16 cellular contexts compared by ENCODE assay signal in genomic region chr5:143155445-143155844, GRCh38.
A peak's percentile ranks its signal among the peaks of the same experiment; 100 is the strongest.
DNase-seq lines count a peak whose midpoint lies in the region; ATAC-seq, FAIRE-seq and TF ChIP-seq lines count a peak whose summit lies in the region.
"Had no signal": no experiment of that assay in that cellular context is flagged by ENCODE, and none has a peak within 500 bp of the region (broad histone marks: within the 10 kb centered on the region; RNA-seq: fewer than 3 reads in every experiment).

No MANE protein-coding gene starts in this region.

- no peak for DNase-seq in HFF-Myc (ENCODE audit: extremely low read depth, low read depth)
- DNase-seq in brain microvascular endothelial cell = no peak
- no peak for DNase-seq in lung (ENCODE audit: low spot score)
- DNase-seq in thoracic aorta (ENCODE audit: low spot score) = no peak
- no peak for DNase-seq in GM12892 (ENCODE audit: insufficient read length)
- DNase-seq in head of caudate nucleus = no peak
- DNase-seq: activated CD4-positive, alpha-beta T cell treated with anti-CD3 and anti-CD28 coated beads, Interleukin-2, amount 50 U/mL, for 48 hours; CD8-positive, alpha-beta memory T cell; NCI-H2029 treated with DMSO at 0.1 percent for 48 hours; NCI-H748 treated with DMSO at 0.1 percent for 48 hours; posterior cingulate gyrus; SIG-M5 had no signal

- TF ChIP-seq POLR2A in GM12892 (IDR thresholded peaks at IDR 0.05; ENCODE audit: low read depth, low read length) = no peak

- H3K27ac ChIP-seq in brain microvascular endothelial cell (peak overlapping the region; percentile 22), lung (ENCODE audit: low read depth in 1 of 2, low read length in 1 of 2) (peak overlapping the region; percentile 21 to 63), thoracic aorta (peak overlapping the region; percentile 59 to 76)

- TF ChIP-seq CTCF in HFF-Myc (IDR thresholded peaks at IDR 0.05; ENCODE audit: low read depth, low read length, missing control alignments) (peak; percentile 19), brain microvascular endothelial cell (IDR thresholded peaks at IDR 0.05; ENCODE audit: low read depth, low read length, missing control alignments) (no peak), lung (IDR thresholded peaks at IDR 0.05; ENCODE audit: control extremely low read depth, extremely low read depth) (no peak), thoracic aorta (IDR thresholded peaks at IDR 0.05) (no peak)

- no peaks in the 10 kb centered on the region for H3K36me3 ChIP-seq in brain microvascular endothelial cell (replicated peaks)
- H3K36me3 ChIP-seq in lung (ENCODE audit: control insufficient read depth in 2 of 2, insufficient read depth in 2 of 2, low read length in 2 of 2) = peaks cover 0 to under 1% of the 10 kb centered on the region in 2 donors
- H3K36me3 ChIP-seq in thoracic aorta = no peaks in the 10 kb centered on the region

- ATAC-seq in lung (ENCODE audit: insufficient read depth, low FRiP score) = no peak
- no peak for ATAC-seq in thoracic aorta (ENCODE audit: insufficient number of reproducible peaks, low FRiP score, low read depth)
- no peak for ATAC-seq in HG02763 (IDR thresholded peaks at IDR 0.05; ENCODE audit: unreplicated experiment)
- ATAC-seq in HG03354 (IDR thresholded peaks at IDR 0.05; ENCODE audit: poor library complexity, severe bottlenecking, unreplicated experiment) = no peak
- ATAC-seq: GM12878 had no signal

- intact Hi-C loops in head of caudate nucleus (cut with DNase I) = no loop called here

- 68 to 76% methylated on average over 3 of the region's 3 CpGs for WGBS in lung, 2 donors

- in situ Hi-C loops in brain microvascular endothelial cell (cut with HindIII; ENCODE audit: low pct_ligation_motif_present, low sequenced_read_pairs) = no loop called here

- no peak for FAIRE-seq in GM12892 (lab: Jason Lieb, UNC)
- FAIRE-seq: GM12878, TTC549 had no signal

- H3K9me3 ChIP-seq in lung (ENCODE audit: control insufficient read depth in 2 of 2, insufficient read depth in 1 of 2, low read length in 1 of 2) (no peaks in the 10 kb centered on the region), thoracic aorta (no peaks in the 10 kb centered on the region)

- no peak overlapping the region for H3K4me3 ChIP-seq in HFF-Myc (replicated peaks; ENCODE audit: low read depth, low read length)
- no peak overlapping the region for H3K4me3 ChIP-seq in brain microvascular endothelial cell (ENCODE audit: low read depth, low read length)
- no peak overlapping the region for H3K4me3 ChIP-seq in lung
- no peak overlapping the region for H3K4me3 ChIP-seq in thoracic aorta
- H3K4me3 ChIP-seq: GM12878 had no signal

- H3K4me1 ChIP-seq in lung (ENCODE audit: control insufficient read depth in 2 of 2, insufficient read depth in 2 of 2, low read length in 2 of 2) (peaks cover 11% of the 10 kb centered on the region in 2 donors), thoracic aorta (ENCODE audit: control insufficient read depth in 1 of 2, low read depth in 2 of 2) (peaks cover 27 to 42% of the 10 kb centered on the region in 2 donors)

- H3K27me3 ChIP-seq in brain microvascular endothelial cell (replicated peaks) (no peaks in the 10 kb centered on the region), lung (ENCODE audit: control insufficient read depth, insufficient read depth) (no peaks in the 10 kb centered on the region), thoracic aorta (replicated peaks; ENCODE audit: insufficient read depth) (no peaks in the 10 kb centered on the region)
